Comparison of ENCODE assay signal across 8 cellular contexts in genomic region chr2:218272531-218273212, GRCh38. TPM values are rescaled to one million over a fixed set of nuclear protein-coding genes. Genes with fewer than 3 reads are reported as not detected.
DNase-seq lines count a peak whose midpoint lies in the region; ATAC-seq, FAIRE-seq and TF ChIP-seq lines count a peak whose summit lies in the region.

No MANE protein-coding gene starts in this region.

- intact Hi-C loops in heart right ventricle (cut with DNase I), result loop anchor here in 6 of 10 donors (2.0 to 10.0 kb wide), 5 partner anchors 14 to 382 kb away; partner anchors contain the start of genes CTDSP1 (in 6 of the 6), BCS1L (in 1 of the 6) and ZNF142 (in 1 of the 6)

- no peak for FAIRE-seq in urothelium cell line (lab: Jason Lieb, UNC)

- peak overlapping the region; percentile 95 for H3K9ac ChIP-seq in adipocyte (ENCODE audit: low read length)

- H3K27me3 ChIP-seq in adipocyte (replicated peaks; ENCODE audit: control insufficient read depth, insufficient read depth, low read length), result no peaks in the 10 kb centered on the region
- H3K27me3 ChIP-seq in heart right ventricle, result no peaks in the 10 kb centered on the region

- H3K4me3 ChIP-seq in adipocyte (ENCODE audit: low read length) (peak overlapping the region; percentile 95), heart right ventricle (peak overlapping the region in 4 of 10 donors; percentile 0 to 97 (median 10))

- peak; percentile 21 for ATAC-seq in GM19372 (IDR thresholded peaks at IDR 0.05; ENCODE audit: low read depth, unreplicated experiment)
- peak; percentile 22 to 63 (median 48) for ATAC-seq in heart right ventricle

- TF ChIP-seq CTCF in heart right ventricle (IDR thresholded peaks at IDR 0.05), result peak; percentile 79 to 95 (median 89)

- H3K4me1 ChIP-seq in adipocyte (ENCODE audit: control insufficient read depth, insufficient read depth, low read length) (peaks cover 48% of the 10 kb centered on the region), heart right ventricle (peaks cover 17 to 60% (median 47%) of the 10 kb centered on the region in 9 donors)

- H3K36me3 ChIP-seq in adipocyte (ENCODE audit: control insufficient read depth, insufficient read depth, low read length, severe bottlenecking) (peaks cover 44% of the 10 kb centered on the region), heart right ventricle (peaks cover 0 to 59% (median 43%) of the 10 kb centered on the region in 9 donors)

- DNase-seq in AML-193 (lab: John Stamatoyannopoulos, UW) (peak; percentile 68 to 72), NCI-H1105 treated with DMSO at 0.1 percent for 48 hours (lab: John Stamatoyannopoulos, UW) (peak; percentile 56), T follicular helper cell (ENCODE audit: low read depth) (peak; percentile 73), adipocyte (ENCODE audit: low read depth) (peak; percentile 96), heart right ventricle (peak; percentile 81 to 87), renal cortical epithelial cell (ENCODE audit: low read depth) (peak; percentile 93), urothelium cell line (ENCODE audit: low spot score) (peak; percentile 80)

- peak overlapping the region in 9 of 10 donors; percentile 38 to 90 (median 70) for H3K27ac ChIP-seq in heart right ventricle

- 18 to 21% methylated on average over 18 of the region's 18 CpGs for WGBS in heart right ventricle, 2 donors

- no peaks in the 10 kb centered on the region for H3K9me3 ChIP-seq in adipocyte (ENCODE audit: control insufficient read depth, low read length)
- no peaks in the 10 kb centered on the region for H3K9me3 ChIP-seq in heart right ventricle

RNA-seq across cellular contexts. Expression of gene PNKD, which starts 2.4 kb away (rescaled TPM):
- 10 to 100 TPM; 56.9 to 91.1 (median 74.2) TPM for total RNA-seq in heart right ventricle
- 100 to 1,000 TPM in 1 of 2 donors, 10 to 100 TPM in 1; 76.7 to 138 TPM for polyA plus RNA-seq in heart right ventricle
- total RNA-seq in renal cortical epithelial cell, result 37.2 and 74.1 TPM in 2 replicates

RNA-seq across cellular contexts. Expression of gene AAMP, which starts 2.7 kb away (rescaled TPM):
- total RNA-seq in heart right ventricle (10 to 100 TPM; 45.9 to 65.1 (median 57.5) TPM), renal cortical epithelial cell (144 and 167 TPM in 2 replicates)
- polyA plus RNA-seq in heart right ventricle, result 100 to 1,000 TPM in 1 of 2 donors, 10 to 100 TPM in 1; 33.4 to 116 TPM

RNA-seq across cellular contexts. Expression of gene GPBAR1, which starts 11.9 kb away (rescaled TPM):
- total RNA-seq in heart right ventricle, result 1 to 10 TPM in 7 of 10 donors, under 1 TPM in 3; 0.36 to 3.7 (median 1.3) TPM
- 1 to 10 TPM; 1.8 to 2.3 TPM for polyA plus RNA-seq in heart right ventricle
- total RNA-seq in renal cortical epithelial cell, result 0.65 TPM in 1 of 2 replicates, not detected in the other

RNA-seq across cellular contexts. Expression of gene TMBIM1, which starts 19.6 kb away (rescaled TPM):
- total RNA-seq in heart right ventricle, result 100 to 1,000 TPM in 7 of 10 donors, 10 to 100 TPM in 3; 85.3 to 151 (median 110) TPM
- 100 to 1,000 TPM in 1 of 2 donors, 10 to 100 TPM in 1; 30.9 to 139 TPM for polyA plus RNA-seq in heart right ventricle
- total RNA-seq in renal cortical epithelial cell, result 165 and 404 TPM in 2 replicates

RNA-seq across cellular contexts. Expression of gene ARPC2, which starts 55.7 kb away (rescaled TPM):
- total RNA-seq in heart right ventricle (100 to 1,000 TPM; 120 to 213 (median 134) TPM), renal cortical epithelial cell (374 and 520 TPM in 2 replicates)
- polyA plus RNA-seq in heart right ventricle, result 100 to 1,000 TPM in 1 of 2 donors, 10 to 100 TPM in 1; 58.5 to 176 TPM
